25 cellular contexts compared by ENCODE assay signal in genomic region chr7:91013078-91013477, GRCh38.
"Had no signal": no experiment of that assay in that cellular context is flagged by ENCODE, and none has a peak within 500 bp of the region (broad histone marks: within the 10 kb centered on the region; RNA-seq: fewer than 3 reads in every experiment).

No MANE protein-coding gene starts in this region.

- H3K27me3 ChIP-seq: cardiac muscle cell, esophagus squamous epithelium, heart right ventricle, right atrium auricular region, suprapubic skin, transverse colon, uterus had no signal

- DNase-seq: activated CD4-positive, alpha-beta T cell treated with anti-CD3 and anti-CD28 coated beads for 48 hours; activated CD8-positive, alpha-beta T cell treated with anti-CD3 and anti-CD28 coated beads, Interleukin-2, amount 10 ng/mL, durations not matched to agents 7 days and 5 days; activated naive CD4-positive, alpha-beta T cell treated with Interleukin-2 at 50 U/mL for 16 hours; activated naive CD8-positive, alpha-beta T cell treated with anti-CD3 and anti-CD28 coated beads, Interleukin-2, amount 10 ng/mL, durations not matched to agents 7 days and 5 days; activated T-cell treated with anti-CD3 and anti-CD28 coated beads, Interleukin-2, amount 50 U/mL, for 24 hours; amygdala; dermis blood vessel endothelial cell; effector memory CD4-positive, alpha-beta T cell; esophagus squamous epithelium; heart right ventricle; left ventricle myocardium inferior; mammary epithelial cell; stimulated activated CD4-positive, alpha-beta T cell treated with anti-CD3 and anti-CD28 coated beads, Interleukin-12 subunit alpha, Interleukin-12 subunit beta, amount 100 ng/mL, for 4 hours; stimulated activated CD4-positive, alpha-beta T cell treated with anti-CD3 and anti-CD28 coated beads, Interleukin-1b, Interleukin-23, amount 100 ng/mL, for 48 hours; stimulated activated naive CD8-positive, alpha-beta T cell treated with anti-CD3 and anti-CD28 coated beads, Interleukin-15, amount 100 ng/mL, for 72 hours; transverse colon; uterus had no signal

- H3K27me3 Mint-ChIP-seq: activated naive CD8-positive, alpha-beta T cell treated with anti-CD3 and anti-CD28 coated beads, Interleukin-2, amount 10 ng/mL, durations not matched to agents 7 days and 5 days; activated T-cell treated with anti-CD3 and anti-CD28 coated beads, Interleukin-2, amount 50 U/mL, for 24 hours; stimulated activated naive CD8-positive, alpha-beta T cell treated with anti-CD3 and anti-CD28 coated beads, Interleukin-15, amount 100 ng/mL, for 72 hours had no signal

- H3K36me3 Mint-ChIP-seq: activated naive CD8-positive, alpha-beta T cell treated with anti-CD3 and anti-CD28 coated beads, Interleukin-2, amount 10 ng/mL, durations not matched to agents 7 days and 5 days; WTC11 had no signal

- H3K27ac ChIP-seq: cardiac muscle cell, esophagus squamous epithelium, heart right ventricle, left ventricle myocardium inferior, prostate gland, right atrium auricular region, suprapubic skin, transverse colon, uterus had no signal

- H3K4me1 Mint-ChIP-seq: activated naive CD8-positive, alpha-beta T cell treated with anti-CD3 and anti-CD28 coated beads, Interleukin-2, amount 10 ng/mL, durations not matched to agents 7 days and 5 days; neural crest cell; stimulated activated naive CD8-positive, alpha-beta T cell treated with anti-CD3 and anti-CD28 coated beads, Interleukin-15, amount 100 ng/mL, for 72 hours had no signal

- H3K4me3 ChIP-seq: cardiac muscle cell, esophagus squamous epithelium, heart right ventricle, left ventricle myocardium inferior, prostate gland, right atrium auricular region, suprapubic skin, transverse colon, uterus had no signal

- H3K9me3 Mint-ChIP-seq: activated naive CD8-positive, alpha-beta T cell treated with anti-CD3 and anti-CD28 coated beads, Interleukin-2, amount 10 ng/mL, durations not matched to agents 7 days and 5 days; activated T-cell treated with anti-CD3 and anti-CD28 coated beads, Interleukin-2, amount 50 U/mL, for 24 hours; activated T-helper 2 cell treated with anti-CD3 and anti-CD28 coated beads, Interferon-gamma antibody, Interleukin-2, Interleukin-4, amounts not matched to agents 10 μg/mL and 5 μg/mL and 100 μg/mL, durations not matched to agents 14 hours and 24 hours and 36 hours; stimulated activated naive CD8-positive, alpha-beta T cell treated with anti-CD3 and anti-CD28 coated beads, Interleukin-15, amount 100 ng/mL, for 72 hours; WTC11 had no signal

- H3K36me3 ChIP-seq: cardiac muscle cell, esophagus squamous epithelium, heart right ventricle, left ventricle myocardium inferior, prostate gland, right atrium auricular region, suprapubic skin, transverse colon, uterus had no signal

- FAIRE-seq: endothelial cell of umbilical vein had no signal

- H3K9me3 ChIP-seq: esophagus squamous epithelium, left ventricle myocardium inferior, prostate gland, right atrium auricular region, suprapubic skin, transverse colon, uterus had no signal

- H3K4me1 ChIP-seq: esophagus squamous epithelium, heart right ventricle, left ventricle myocardium inferior, prostate gland, right atrium auricular region, suprapubic skin, transverse colon, uterus had no signal

- H3K27ac Mint-ChIP-seq: activated CD8-positive, alpha-beta T cell treated with anti-CD3 and anti-CD28 coated beads, Interleukin-2, amount 10 ng/mL, durations not matched to agents 7 days and 5 days; activated naive CD8-positive, alpha-beta T cell treated with anti-CD3 and anti-CD28 coated beads, Interleukin-2, amount 10 ng/mL, durations not matched to agents 7 days and 5 days; activated T-cell treated with anti-CD3 and anti-CD28 coated beads, Interleukin-2, amount 50 U/mL, for 24 hours; activated T-helper 2 cell treated with anti-CD3 and anti-CD28 coated beads, Interferon-gamma antibody, Interleukin-2, Interleukin-4, amounts not matched to agents 10 μg/mL and 5 μg/mL and 100 μg/mL, durations not matched to agents 14 hours and 24 hours and 36 hours; stimulated activated naive CD8-positive, alpha-beta T cell treated with anti-CD3 and anti-CD28 coated beads, Interleukin-15, amount 100 ng/mL, for 72 hours; WTC11 had no signal

- ATAC-seq: activated CD8-positive, alpha-beta T cell treated with anti-CD3 and anti-CD28 coated beads, Interleukin-2, amount 10 ng/mL, durations not matched to agents 7 days and 5 days; heart right ventricle; stimulated activated naive CD8-positive, alpha-beta T cell treated with anti-CD3 and anti-CD28 coated beads, Interleukin-15, amount 100 ng/mL, for 72 hours; WTC11 had no signal

- H3K4me3 Mint-ChIP-seq: activated CD8-positive, alpha-beta T cell treated with anti-CD3 and anti-CD28 coated beads, Interleukin-2, amount 10 ng/mL, durations not matched to agents 7 days and 5 days; activated naive CD8-positive, alpha-beta T cell treated with anti-CD3 and anti-CD28 coated beads, Interleukin-2, amount 10 ng/mL, durations not matched to agents 7 days and 5 days; activated T-cell treated with anti-CD3 and anti-CD28 coated beads, Interleukin-2, amount 50 U/mL, for 24 hours; neural crest cell; stimulated activated naive CD8-positive, alpha-beta T cell treated with anti-CD3 and anti-CD28 coated beads, Interleukin-15, amount 100 ng/mL, for 72 hours; WTC11 had no signal
